Comparison of ENCODE assay signal across 1 cellular context in the genomic region with DNA sequence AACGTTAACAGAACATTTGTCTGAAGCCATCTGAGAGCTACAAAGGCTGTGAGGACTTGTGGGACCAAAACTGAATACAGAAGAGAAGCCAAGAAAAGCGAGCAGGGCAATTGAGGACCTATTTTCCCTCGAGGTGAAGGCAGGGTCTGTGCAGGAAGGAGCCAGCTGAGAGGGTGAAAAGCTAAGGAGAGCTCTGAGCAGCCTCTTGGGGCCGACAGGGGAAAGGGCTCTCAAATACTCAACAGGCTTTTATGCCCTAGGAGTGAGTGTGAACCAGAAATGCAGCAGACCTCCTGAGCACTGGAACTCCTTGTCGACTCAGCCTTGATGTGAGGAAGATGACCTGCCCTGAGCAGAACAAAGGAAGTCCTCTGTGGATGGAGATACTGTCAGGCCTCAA.
TF ChIP-seq lines count a peak whose summit lies in the region.

No MANE protein-coding gene starts in this region.

TF ChIP-seq in H1, 55 proteins besides CTCF, POLR2A, EP300 and RAD21 (continued from another document):
- TF ChIP-seq SIX5 (IDR thresholded peaks at IDR 0.05; ENCODE audit: low read depth, low read length), result no peak
